10 cellular contexts compared by ENCODE assay signal in genomic region chr12:113297621-113298471, GRCh38. TPM values are rescaled to one million over a fixed set of nuclear protein-coding genes. Genes with fewer than 3 reads are reported as not detected.
DNase-seq lines count a peak whose midpoint lies in the region; ATAC-seq and TF ChIP-seq lines count a peak whose summit lies in the region.
"Had no signal": no experiment of that assay in that cellular context is flagged by ENCODE, and none has a peak within 500 bp of the region (broad histone marks: within the 10 kb centered on the region; RNA-seq: fewer than 3 reads in every experiment).

No MANE protein-coding gene starts in this region.

- H3K4me1 Mint-ChIP-seq in naive thymus-derived CD4-positive, alpha-beta T cell = peaks cover 5 to 13% (median 9%) of the 10 kb centered on the region in 7 donors

- no peak for TF ChIP-seq EP300 in upper lobe of left lung (IDR thresholded peaks at IDR 0.05)

- H3K9me3 Mint-ChIP-seq in naive thymus-derived CD4-positive, alpha-beta T cell = peaks cover 0 to 2% (median 0%) of the 10 kb centered on the region in 11 donors
- H3K9me3 Mint-ChIP-seq: mesothelial cell of epicardium had no signal

- peaks cover 0 to 6% of the 10 kb centered on the region in 2 donors for H3K4me1 ChIP-seq in naive thymus-derived CD4-positive, alpha-beta T cell (ENCODE audit: control insufficient read depth in 2 of 2, insufficient read depth in 2 of 2, low read length in 2 of 2)
- H3K4me1 ChIP-seq in upper lobe of left lung = peaks cover 11 to 28% (median 19%) of the 10 kb centered on the region in 4 donors

- intact Hi-C loops in naive thymus-derived CD4-positive, alpha-beta T cell (cut with micrococcal nuclease) = no loop called here

- H3K4me3 Mint-ChIP-seq in naive thymus-derived CD4-positive, alpha-beta T cell = no peak overlapping the region
- H3K4me3 Mint-ChIP-seq: mesothelial cell of epicardium had no signal

- WGBS in upper lobe of left lung, 2 donors = 75 to 85% methylated on average over 7 to 13 of the region's 13 CpGs

- POLR2A ChIA-PET in naive thymus-derived CD4-positive, alpha-beta T cell (lab: Charles Lee) = interaction anchor here (0.6 to 0.9 kb wide), 3 partner anchors 82 to 1244 kb away, joined by 3 read pairs; no protein-coding TSS in a partner anchor

- peak overlapping the region in 6 of 9 donors; percentile 37 to 69 (median 50) for H3K27ac Mint-ChIP-seq in naive thymus-derived CD4-positive, alpha-beta T cell
- H3K27ac Mint-ChIP-seq: mesothelial cell of epicardium had no signal

- TF ChIP-seq CTCF in upper lobe of left lung (IDR thresholded peaks at IDR 0.05) = no peak

- peaks cover 0 to 89% (median 7%) of the 10 kb centered on the region in 3 experiments for H3K36me3 ChIP-seq in naive thymus-derived CD4-positive, alpha-beta T cell (ENCODE audit: control insufficient read depth in 2 of 3, insufficient read depth in 3 of 3, low read length in 3 of 3)
- peaks cover 10 to 86% (median 45%) of the 10 kb centered on the region in 4 donors for H3K36me3 ChIP-seq in upper lobe of left lung

- peak; percentile 24 for ATAC-seq in naive thymus-derived CD4-positive, alpha-beta T cell
- no peak for ATAC-seq in upper lobe of left lung (ENCODE audit: low FRiP score in 2 of 2)

- H3K27me3 Mint-ChIP-seq in naive thymus-derived CD4-positive, alpha-beta T cell = no peaks in the 10 kb centered on the region

- DNase-seq in NCI-H2171 treated with DMSO at 0.1 percent for 48 hours (lab: John Stamatoyannopoulos, UW) = peak; percentile 9
- DNase-seq in NCI-H2171 (lab: John Stamatoyannopoulos, UW) = no peak
- peak in 1 of 9 donors; percentile 0 for DNase-seq in naive thymus-derived CD4-positive, alpha-beta T cell
- no peak for DNase-seq in upper lobe of left lung
- DNase-seq in Ammon's horn (ENCODE audit: low spot score) = no peak
- DNase-seq in dedifferentiated amniotic fluid mesenchymal stem cell (ENCODE audit: extremely low spot score) = no peak
- DNase-seq in NCI-H526 treated with DMSO at 0.1 percent for 48 hours (lab: John Stamatoyannopoulos, UW) = no peak
- DNase-seq: activated T-cell treated with anti-CD3 and anti-CD28 coated beads, Interleukin-2, amount 50 U/mL, for 1 hour had no signal

- H3K27me3 ChIP-seq in naive thymus-derived CD4-positive, alpha-beta T cell (ENCODE audit: control insufficient read depth in 2 of 2, insufficient read depth in 2 of 2, low read length in 2 of 2) = no peaks in the 10 kb centered on the region
- no peaks in the 10 kb centered on the region for H3K27me3 ChIP-seq in upper lobe of left lung

- CTCF ChIA-PET in naive thymus-derived CD4-positive, alpha-beta T cell (lab: Charles Lee) = interaction anchor here (1.7 kb wide), 1 partner anchor 95 kb away, joined by 3 read pairs; no protein-coding TSS in a partner anchor

- H3K36me3 Mint-ChIP-seq in naive thymus-derived CD4-positive, alpha-beta T cell = peaks cover 5 to 31% (median 10%) of the 10 kb centered on the region in 5 donors

- no peaks in the 10 kb centered on the region for H3K9me3 ChIP-seq in naive thymus-derived CD4-positive, alpha-beta T cell (ENCODE audit: control insufficient read depth in 2 of 3, low read length in 3 of 3)
- H3K9me3 ChIP-seq in upper lobe of left lung = no peaks in the 10 kb centered on the region

- H3K27ac ChIP-seq in cingulate gyrus (ENCODE audit: low read depth, low read length) (peak overlapping the region; percentile 69), upper lobe of left lung (peak overlapping the region; percentile 60 to 78 (median 72))
- H3K27ac ChIP-seq in naive thymus-derived CD4-positive, alpha-beta T cell (ENCODE audit: low read depth, low read length) = no peak overlapping the region

- H3K4me3 ChIP-seq in naive thymus-derived CD4-positive, alpha-beta T cell (ENCODE audit: low read length) = no peak overlapping the region
- no peak overlapping the region for H3K4me3 ChIP-seq in upper lobe of left lung

- no peak for TF ChIP-seq POLR2A in upper lobe of left lung (IDR thresholded peaks at IDR 0.05)

RNA-seq across cellular contexts. Expression of gene SLC8B1, which starts 37.1 kb away (rescaled TPM):
- total RNA-seq in naive thymus-derived CD4-positive, alpha-beta T cell = 100 to 1,000 TPM in 4 of 5 experiments, 10 to 100 TPM in 1; 40.9 to 169 (median 140) TPM
- 100 to 1,000 TPM in 1 of 2 donors, 10 to 100 TPM in 1; 68.1 to 144 TPM for polyA plus RNA-seq in naive thymus-derived CD4-positive, alpha-beta T cell
- 100 to 1,000 TPM in 1 of 6 donors, 10 to 100 TPM in 5; 35.9 to 189 (median 44.5) TPM for total RNA-seq in upper lobe of left lung
